Comparison of ENCODE assay signal across 8 cellular contexts in genomic region chr14:69692542-69693053, GRCh38.
DNase-seq lines count a peak whose midpoint lies in the region; ATAC-seq, FAIRE-seq and TF ChIP-seq lines count a peak whose summit lies in the region.

No MANE protein-coding gene starts in this region.

- no peak overlapping the region for H2BK120ac ChIP-seq in mesenchymal stem cell (ENCODE audit: low read depth, low read length)

- TF ChIP-seq EP300 in GM12878 (IDR thresholded peaks at IDR 0.05; ENCODE audit: borderline replicate concordance in 1 of 2, control insufficient read depth in 1 of 2, low read depth in 2 of 2, low read length in 2 of 2) = no peak

- SMC1A ChIA-PET in GM12878 (lab: Charles Lee; ENCODE audit: uncharacterized antibody, unreplicated experiment) = interaction anchor here (0.7 to 1.8 kb wide), 10 partner anchors 9 to 211 kb away, joined by 3 to 7 read pairs (median 4); no protein-coding TSS in a partner anchor

- peaks cover 48% of the 10 kb centered on the region for H3K79me1 ChIP-seq in mesenchymal stem cell (replicated peaks; ENCODE audit: low read length, poor library complexity, severe bottlenecking)

- H3K27ac ChIP-seq in heart right ventricle = peak overlapping the region in 9 of 10 donors; percentile 25 to 92 (median 81)
- H3K27ac ChIP-seq in GM12878 (ENCODE audit: control insufficient read depth, insufficient read depth) = peak overlapping the region; percentile 70
- H3K27ac ChIP-seq in mesenchymal stem cell (ENCODE audit: low read length, poor library complexity, severe bottlenecking) = no peak overlapping the region
- H3K27ac ChIP-seq in vagina = peak overlapping the region; percentile 49

- H4K20me1 ChIP-seq in GM12878 (ENCODE audit: control insufficient read depth, insufficient read depth) = peaks cover 5% of the 10 kb centered on the region; the same call in 1 of the 2 replicates

- H3K4me1 ChIP-seq in heart right ventricle (peaks cover 41 to 99% (median 86%) of the 10 kb centered on the region in 9 donors), GM12878 (ENCODE audit: control insufficient read depth, insufficient read depth, low read length) (peaks cover 58% of the 10 kb centered on the region), mesenchymal stem cell (ENCODE audit: control insufficient read depth, insufficient read depth, low read depth, low read length) (peaks cover 11% of the 10 kb centered on the region), vagina (peaks cover 57% of the 10 kb centered on the region)

- POLR2A ChIA-PET in GM12878 (lab: Charles Lee) = interaction anchor here (1.2 to 1.7 kb wide), 2 partner anchors 39 to 80 kb away, joined by 3 to 4 read pairs; no protein-coding TSS in a partner anchor

- H2BK15ac ChIP-seq in mesenchymal stem cell (ENCODE audit: low read depth, poor library complexity, severe bottlenecking) = no peak overlapping the region

- TF ChIP-seq POLR2A in GM12878 (IDR thresholded peaks at IDR 0.05; ENCODE audit: low read depth, low read length) (no peak), vagina (IDR thresholded peaks at IDR 0.05) (no peak)

- no peak overlapping the region for H2AFZ ChIP-seq in GM12878 (ENCODE audit: control insufficient read depth, low read depth, low read length)
- H2AFZ ChIP-seq in mesenchymal stem cell (ENCODE audit: low read depth, low read length) = no peak overlapping the region

- no peak for FAIRE-seq in GM12878 (lab: Jason Lieb, UNC)

- H3K79me2 ChIP-seq in GM12878 (ENCODE audit: control insufficient read depth, insufficient read depth, low read length) = peaks cover 76% of the 10 kb centered on the region

- no peak overlapping the region for H4K91ac ChIP-seq in mesenchymal stem cell (ENCODE audit: low read length)

- H3K14ac ChIP-seq in mesenchymal stem cell (ENCODE audit: low read length in 2 of 2) = no peak overlapping the region

- no peaks in the 10 kb centered on the region for H3K9me3 ChIP-seq in heart right ventricle
- no peaks in the 10 kb centered on the region for H3K9me3 ChIP-seq in GM12878 (replicated peaks; ENCODE audit: control insufficient read depth, insufficient read depth, low read length)
- no peaks in the 10 kb centered on the region for H3K9me3 ChIP-seq in mesenchymal stem cell (ENCODE audit: control insufficient read depth, low read length)
- no peaks in the 10 kb centered on the region for H3K9me3 ChIP-seq in vagina

- intact Hi-C loops in heart right ventricle (cut with DNase I) = no loop called here
- intact Hi-C loops in left ventricle myocardium superior (cut with micrococcal nuclease) = no loop called here
- intact Hi-C loops in GM12878 (cut with micrococcal nuclease; ENCODE audit: unreplicated experiment) = loop anchor here (5.0 kb wide), 1 partner anchor 75 kb away; no protein-coding TSS in a partner anchor
- intact Hi-C loops in vagina (cut with DNase I) = no loop called here

- H3K4me2 ChIP-seq in GM12878 (ENCODE audit: control insufficient read depth, insufficient read depth) = peak overlapping the region; percentile 56
- no peak overlapping the region for H3K4me2 ChIP-seq in mesenchymal stem cell (ENCODE audit: low read length, poor library complexity, severe bottlenecking)

- no peak overlapping the region for H4K8ac ChIP-seq in mesenchymal stem cell (ENCODE audit: low read length)

- no peak overlapping the region for H3K4ac ChIP-seq in mesenchymal stem cell (ENCODE audit: low read depth in 1 of 2, low read length in 2 of 2)

- TF ChIP-seq RAD21 in GM12878 (IDR thresholded peaks at IDR 0.05; ENCODE audit: insufficient read depth, low read depth, low read length) = no peak

- H2BK5ac ChIP-seq in mesenchymal stem cell (ENCODE audit: low read depth, low read length, poor library complexity, severe bottlenecking) = no peak overlapping the region

- H3K27me3 ChIP-seq in heart right ventricle = no peaks in the 10 kb centered on the region
- no peaks in the 10 kb centered on the region for H3K27me3 ChIP-seq in GM12878 (replicated peaks in 1 of 2; ENCODE audit: control insufficient read depth in 2 of 2, insufficient read depth in 2 of 2, low read length in 1 of 2)
- H3K27me3 ChIP-seq in mesenchymal stem cell (ENCODE audit: control insufficient read depth in 1 of 2, insufficient read depth in 1 of 2, low read length in 2 of 2) = no peaks in the 10 kb centered on the region
- H3K27me3 ChIP-seq in vagina = no peaks in the 10 kb centered on the region

- peak overlapping the region; percentile 5 to 46 for H3K18ac ChIP-seq in mesenchymal stem cell (ENCODE audit: low read depth in 1 of 2, low read length in 2 of 2)

- 38 to 50% methylated on average over 1 of the region's 1 CpG for whole genome bisulfite sequencing in heart right ventricle, 2 donors
- 100% methylated on average over 1 of the region's 1 CpG for WGBS in GM12878 (ENCODE audit: insufficient coverage, insufficient replicate concordance, low lambda C conversion rate, missing lambda C conversion rate)
- 76% methylated on average over 1 of the region's 1 CpG for WGBS in mesenchymal stem cell

- H2AK5ac ChIP-seq in mesenchymal stem cell (ENCODE audit: low read length, severe bottlenecking) = no peak overlapping the region

- no peak for TF ChIP-seq CTCF in heart right ventricle (IDR thresholded peaks at IDR 0.05)
- no peak for TF ChIP-seq CTCF in GM12878 (IDR thresholded peaks at IDR 0.05 in 2 of 3, conservative IDR thresholded peaks at IDR 0.05 in 1 of 3; ENCODE audit: control insufficient read depth in 2 of 3, extremely low read depth in 1 of 3, insufficient read depth in 1 of 3, low read depth in 3 of 3, low read length in 3 of 3)
- TF ChIP-seq CTCF in vagina (IDR thresholded peaks at IDR 0.05) = no peak

- BruUV-seq in GM12878 (replicated peaks; lab: Mats Ljungman, UMichigan) = no TSS peak

- CTCF ChIA-PET in GM12878 (lab: Yijun Ruan, JAX) = interaction anchor here (0.7 to 1.7 kb wide), 7 partner anchors 9 to 85 kb away, joined by 3 to 7 read pairs (median 4); no protein-coding TSS in a partner anchor

- H3K36me3 ChIP-seq in heart right ventricle (peaks cover 0 to 29% (median 0%) of the 10 kb centered on the region in 9 donors), GM12878 (ENCODE audit: control insufficient read depth in 2 of 2, insufficient read depth in 2 of 2, low read length in 1 of 2) (peaks cover 0 to 6% of the 10 kb centered on the region in 2 experiments; a peak in 2 of 4 replicates), mesenchymal stem cell (ENCODE audit: control insufficient read depth in 1 of 2, insufficient read depth in 2 of 2, low read depth in 1 of 2, low read length in 2 of 2) (no peaks in the 10 kb centered on the region), vagina (no peaks in the 10 kb centered on the region)

- no peak for ATAC-seq in heart right ventricle
- no peak for ATAC-seq in left ventricle myocardium superior
- no peak for ATAC-seq in GM12878
- ATAC-seq in HG02884 (IDR thresholded peaks at IDR 0.05; ENCODE audit: unreplicated experiment) = no peak
- ATAC-seq in HG03354 (IDR thresholded peaks at IDR 0.05; ENCODE audit: poor library complexity, severe bottlenecking, unreplicated experiment) = no peak
- ATAC-seq in esophagus mucosa = no peak

- DNase-seq in heart right ventricle = no peak
- DNase-seq in left ventricle myocardium superior = no peak
- no peak for DNase-seq in GM12878 (ENCODE audit: low read depth, low spot score)
- no peak for DNase-seq in mesenchymal stem cell
- no peak for DNase-seq in vagina (ENCODE audit: extremely low spot score in 2 of 2)

- RAD21 ChIA-PET in GM12878 (lab: Charles Lee; ENCODE audit: unreplicated experiment) = interaction anchor here (1.0 to 1.6 kb wide), 5 partner anchors 18 to 88 kb away, joined by 3 to 5 read pairs (median 4); partner anchors contain the start of gene SUSD6

- H3K23ac ChIP-seq in mesenchymal stem cell (ENCODE audit: low read length in 2 of 2) = no peak overlapping the region

- no peak overlapping the region for H3K4me3 ChIP-seq in heart right ventricle
- no peak overlapping the region for H3K4me3 ChIP-seq in GM12878
- H3K4me3 ChIP-seq in mesenchymal stem cell (ENCODE audit: insufficient read depth in 1 of 2, low read depth in 1 of 2, low read length in 2 of 2) = no peak overlapping the region
- no peak overlapping the region for H3K4me3 ChIP-seq in vagina

- no peak overlapping the region for H2BK12ac ChIP-seq in mesenchymal stem cell (ENCODE audit: low read length in 2 of 2)

- in situ Hi-C loops in GM12878 (cut with MboI) = no loop called here

- H3K9ac ChIP-seq in GM12878 (ENCODE audit: control insufficient read depth, insufficient read depth, low read length) = no peak overlapping the region
- H3K9ac ChIP-seq in mesenchymal stem cell (ENCODE audit: low read length) = no peak overlapping the region

TF ChIP-seq in GM12878, 131 proteins besides CTCF, POLR2A, EP300 and RAD21 (continues in another document):
- TF ChIP-seq NFYA (IDR thresholded peaks at IDR 0.05; ENCODE audit: borderline replicate concordance, low read depth, low read length) = no peak
- TF ChIP-seq PBX3 (IDR thresholded peaks at IDR 0.05; ENCODE audit: insufficient replicate concordance, low read depth, low read length) = no peak
- no peak for TF ChIP-seq NKRF (conservative IDR thresholded peaks at IDR 0.05)
- no peak for TF ChIP-seq JUNB (IDR thresholded peaks at IDR 0.05)
- TF ChIP-seq TCF3 (IDR thresholded peaks at IDR 0.05; ENCODE audit: borderline replicate concordance, insufficient read depth, low read depth, low read length) = no peak
- TF ChIP-seq CEBPB (IDR thresholded peaks at IDR 0.05; ENCODE audit: borderline replicate concordance in 1 of 2, low read depth in 2 of 2, low read length in 2 of 2) = no peak
